In the genomic region with DNA sequence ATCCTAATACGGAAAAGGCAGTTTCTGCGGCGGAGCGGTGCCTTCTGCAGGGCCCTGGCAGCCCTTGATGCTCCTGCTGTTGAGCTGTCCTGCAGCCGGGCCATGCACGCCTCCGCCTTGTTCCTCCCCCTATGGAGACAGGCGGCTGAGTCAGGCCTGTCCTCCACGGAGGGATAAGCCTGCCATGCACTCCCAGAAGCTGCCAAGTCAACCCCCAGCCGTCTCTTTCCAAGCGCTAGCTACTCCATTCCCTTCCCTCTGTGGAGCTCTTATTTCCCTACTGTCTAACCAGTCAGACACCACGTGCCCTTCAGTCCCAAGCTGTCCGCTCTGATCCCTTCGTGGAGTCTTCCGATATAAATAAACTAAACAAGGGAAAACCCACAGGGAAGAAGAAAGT, we compare ENCODE assay signal across 13 cellular contexts.
DNase-seq lines count a peak whose midpoint lies in the region; ATAC-seq and TF ChIP-seq lines count a peak whose summit lies in the region.
"Had no signal": no experiment of that assay in that cellular context is flagged by ENCODE, and none has a peak within 500 bp of the region (broad histone marks: within the 10 kb centered on the region; RNA-seq: fewer than 3 reads in every experiment).

No MANE protein-coding gene starts in this region.

- no peak for TF ChIP-seq CTCF in fibroblast of villous mesenchyme (IDR thresholded peaks at IDR 0.05; ENCODE audit: insufficient read depth, low read depth, low read length)
- no peak for TF ChIP-seq CTCF in osteocyte (IDR thresholded peaks at IDR 0.05)

- in situ Hi-C loops in SK-MEL-5 (cut with HindIII; ENCODE audit: low pct_unique_long_range_greater_than_20kb, low sequenced_read_pairs) = no loop called here

- H3K27me3 Mint-ChIP-seq in osteocyte (ENCODE audit: unreplicated experiment) = no peaks in the 10 kb centered on the region

- H3K27ac Mint-ChIP-seq in osteocyte (ENCODE audit: unreplicated experiment) = peak overlapping the region; percentile 11
- H3K27ac Mint-ChIP-seq: activated naive CD8-positive, alpha-beta T cell; T-helper 1 cell treated with Interleukin-12 subunit alpha and Interleukin-12 subunit beta and Interleukin-4 antibody, amounts not matched to agents 30 μg/mL and 1 μg/mL, for 36 hours had no signal

- no peak overlapping the region for H3K4me3 Mint-ChIP-seq in osteocyte (ENCODE audit: unreplicated experiment)
- H3K4me3 Mint-ChIP-seq: activated naive CD8-positive, alpha-beta T cell; T-helper 1 cell treated with Interleukin-12 subunit alpha and Interleukin-12 subunit beta and Interleukin-4 antibody, amounts not matched to agents 30 μg/mL and 1 μg/mL, for 36 hours had no signal

- no peak for ATAC-seq in GM21390 (IDR thresholded peaks at IDR 0.05; ENCODE audit: unreplicated experiment)
- ATAC-seq in GM21529 (IDR thresholded peaks at IDR 0.05; ENCODE audit: unreplicated experiment) = no peak
- ATAC-seq: stimulated activated naive CD8-positive, alpha-beta T cell treated with anti-CD3 and anti-CD28 coated beads, Interleukin-15, Interleukin-2, amounts not matched to agents 100 U/mL and 50 U/mL, for 24 hours had no signal

- peaks cover 38% of the 10 kb centered on the region for H3K4me1 Mint-ChIP-seq in osteocyte (ENCODE audit: unreplicated experiment)

- H3K36me3 Mint-ChIP-seq in osteocyte (ENCODE audit: unreplicated experiment) = no peaks in the 10 kb centered on the region
- H3K36me3 Mint-ChIP-seq: activated naive CD8-positive, alpha-beta T cell had no signal

- DNase-seq in AG20443 (ENCODE audit: low spot score) (peak; percentile 93), SK-MEL-5 (ENCODE audit: low read depth, low spot score) (peak; percentile 38), fibroblast of villous mesenchyme (ENCODE audit: low read depth) (peak; percentile 84), osteocyte (ENCODE audit: extremely low spot score, unreplicated experiment) (no peak), COLO668 (lab: John Stamatoyannopoulos, UW; ENCODE audit: unreplicated experiment) (no peak)
- no peak for DNase-seq in effector CD4-positive, alpha-beta T cell
- DNase-seq: DMS79 treated with DMSO at 0.1 percent for 48 hours; Kasumi-1; stimulated activated naive CD8-positive, alpha-beta T cell treated with anti-CD3 and anti-CD28 coated beads, Interleukin-15, Interleukin-2, amounts not matched to agents 100 U/mL and 50 U/mL, for 24 hours had no signal

- no peaks in the 10 kb centered on the region for H3K9me3 Mint-ChIP-seq in osteocyte (ENCODE audit: unreplicated experiment)
- H3K9me3 Mint-ChIP-seq: T-helper 1 cell treated with Interleukin-12 subunit alpha and Interleukin-12 subunit beta and Interleukin-4 antibody, amounts not matched to agents 30 μg/mL and 1 μg/mL, for 36 hours had no signal

- no peak overlapping the region for H3K4me3 ChIP-seq in fibroblast of villous mesenchyme (ENCODE audit: low read depth, low read length)

Comparison
In these comparisons a context has a peak if more than half of its experiments do, and no peak if none do; other contexts are left out.
1. DNase-seq: peak in AG20443 (single experiment), SK-MEL-5 (single experiment) and fibroblast of villous mesenchyme (single experiment); none in osteocyte (single experiment), effector CD4-positive, alpha-beta T cell (single experiment) and COLO668 (single experiment).